Comparison of ENCODE assay signal across 2 cellular contexts in the genomic region with DNA sequence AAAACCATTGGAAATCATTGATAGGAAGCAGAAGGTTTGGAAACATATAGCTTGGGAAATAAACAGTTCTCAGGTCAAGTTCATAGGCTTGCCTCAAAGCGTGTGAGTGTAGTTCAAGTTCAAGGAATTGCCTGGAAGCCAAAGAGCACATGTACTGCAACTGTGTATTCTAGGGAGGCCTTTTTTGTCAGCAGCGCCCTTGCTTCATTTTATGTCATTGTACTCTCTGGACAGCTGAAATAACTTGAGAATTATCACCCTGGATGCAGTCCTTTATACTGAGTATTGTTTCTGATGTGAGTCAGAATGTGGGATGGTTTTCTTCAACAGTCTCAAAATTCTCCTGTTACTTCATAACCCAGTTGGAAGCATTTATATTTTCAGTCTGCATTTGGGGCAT.
TF ChIP-seq lines count a peak whose summit lies in the region.

No MANE protein-coding gene starts in this region.

TF ChIP-seq in SK-N-SH treated with all-trans-retinoic acid at 6 μM for 48 hours, 23 proteins besides CTCF, POLR2A, EP300 and RAD21 (continued from another document):
- TF ChIP-seq, protein P1, sequence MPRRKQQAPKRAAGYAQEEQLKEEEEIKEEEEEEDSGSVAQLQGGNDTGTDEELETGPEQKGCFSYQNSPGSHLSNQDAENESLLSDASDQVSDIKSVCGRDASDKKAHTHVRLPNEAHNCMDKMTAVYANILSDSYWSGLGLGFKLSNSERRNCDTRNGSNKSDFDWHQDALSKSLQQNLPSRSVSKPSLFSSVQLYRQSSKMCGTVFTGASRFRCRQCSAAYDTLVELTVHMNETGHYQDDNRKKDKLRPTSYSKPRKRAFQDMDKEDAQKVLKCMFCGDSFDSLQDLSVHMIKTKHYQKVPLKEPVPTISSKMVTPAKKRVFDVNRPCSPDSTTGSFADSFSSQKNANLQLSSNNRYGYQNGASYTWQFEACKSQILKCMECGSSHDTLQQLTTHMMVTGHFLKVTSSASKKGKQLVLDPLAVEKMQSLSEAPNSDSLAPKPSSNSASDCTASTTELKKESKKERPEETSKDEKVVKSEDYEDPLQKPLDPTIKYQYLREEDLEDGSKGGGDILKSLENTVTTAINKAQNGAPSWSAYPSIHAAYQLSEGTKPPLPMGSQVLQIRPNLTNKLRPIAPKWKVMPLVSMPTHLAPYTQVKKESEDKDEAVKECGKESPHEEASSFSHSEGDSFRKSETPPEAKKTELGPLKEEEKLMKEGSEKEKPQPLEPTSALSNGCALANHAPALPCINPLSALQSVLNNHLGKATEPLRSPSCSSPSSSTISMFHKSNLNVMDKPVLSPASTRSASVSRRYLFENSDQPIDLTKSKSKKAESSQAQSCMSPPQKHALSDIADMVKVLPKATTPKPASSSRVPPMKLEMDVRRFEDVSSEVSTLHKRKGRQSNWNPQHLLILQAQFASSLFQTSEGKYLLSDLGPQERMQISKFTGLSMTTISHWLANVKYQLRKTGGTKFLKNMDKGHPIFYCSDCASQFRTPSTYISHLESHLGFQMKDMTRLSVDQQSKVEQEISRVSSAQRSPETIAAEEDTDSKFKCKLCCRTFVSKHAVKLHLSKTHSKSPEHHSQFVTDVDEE (CRISPR knock-in tag; IDR thresholded peaks at IDR 0.05): no peak
- TF ChIP-seq ZC3H10 (CRISPR knock-in tag; IDR thresholded peaks at IDR 0.05): no peak
- TF ChIP-seq ESRRG (CRISPR knock-in tag; IDR thresholded peaks at IDR 0.05): no peak
- no peak for TF ChIP-seq CSDC2 (CRISPR knock-in tag; IDR thresholded peaks at IDR 0.05)
- no peak for TF ChIP-seq ZNF8 (CRISPR knock-in tag; IDR thresholded peaks at IDR 0.05)
- TF ChIP-seq ISL1 (CRISPR knock-in tag; IDR thresholded peaks at IDR 0.05): peak; percentile 26; the same call in 1 of the 2 replicates

TF ChIP-seq in endothelial cell of umbilical vein, 7 proteins besides CTCF, POLR2A, EP300 and RAD21 (continued from another document):
- TF ChIP-seq EZH2 (IDR thresholded peaks at IDR 0.05; ENCODE audit: borderline replicate concordance, low read depth, low read length, severe bottlenecking): no peak
- TF ChIP-seq, protein P2, sequence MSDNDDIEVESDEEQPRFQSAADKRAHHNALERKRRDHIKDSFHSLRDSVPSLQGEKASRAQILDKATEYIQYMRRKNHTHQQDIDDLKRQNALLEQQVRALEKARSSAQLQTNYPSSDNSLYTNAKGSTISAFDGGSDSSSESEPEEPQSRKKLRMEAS (IDR thresholded peaks at IDR 0.05; ENCODE audit: insufficient read depth, insufficient read length): no peak
- TF ChIP-seq POLR2AphosphoS5 (IDR thresholded peaks at IDR 0.05; ENCODE audit: insufficient read depth, low read depth, low read length): no peak
